In the genomic region with DNA sequence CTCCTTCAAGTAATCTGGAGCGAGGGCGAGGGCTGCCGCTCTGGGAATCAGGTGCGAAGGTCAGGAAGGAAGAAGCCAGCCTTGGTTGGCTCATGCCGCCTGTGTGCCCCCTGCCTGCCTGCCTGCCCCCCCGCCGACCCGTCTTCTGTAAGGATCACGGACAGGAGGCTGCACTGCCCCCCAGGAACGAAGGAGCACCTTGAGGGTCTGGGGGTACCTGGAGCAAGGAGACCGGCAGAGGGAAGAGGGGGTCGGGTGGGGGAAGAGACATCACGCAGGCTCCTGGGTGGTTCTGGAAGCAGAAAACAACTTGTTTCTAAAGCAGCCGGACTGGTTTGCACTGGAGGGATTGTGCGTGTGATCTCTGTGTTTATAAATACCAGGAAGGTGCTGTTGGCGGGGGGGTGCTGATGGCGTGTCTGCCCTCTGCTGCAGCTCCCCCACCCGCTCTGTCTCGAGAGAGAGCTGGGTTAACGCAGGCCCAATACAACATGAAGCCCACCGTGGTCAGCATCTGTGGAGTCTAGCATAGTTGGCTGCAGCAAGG, we compare ENCODE assay signal across 1 cellular context.
TF ChIP-seq lines count a peak whose summit lies in the region.

No MANE protein-coding gene starts in this region.

TF ChIP-seq in H1, 55 proteins besides CTCF, POLR2A, EP300 and RAD21 (continued from another document):
- TF ChIP-seq, protein P1, sequence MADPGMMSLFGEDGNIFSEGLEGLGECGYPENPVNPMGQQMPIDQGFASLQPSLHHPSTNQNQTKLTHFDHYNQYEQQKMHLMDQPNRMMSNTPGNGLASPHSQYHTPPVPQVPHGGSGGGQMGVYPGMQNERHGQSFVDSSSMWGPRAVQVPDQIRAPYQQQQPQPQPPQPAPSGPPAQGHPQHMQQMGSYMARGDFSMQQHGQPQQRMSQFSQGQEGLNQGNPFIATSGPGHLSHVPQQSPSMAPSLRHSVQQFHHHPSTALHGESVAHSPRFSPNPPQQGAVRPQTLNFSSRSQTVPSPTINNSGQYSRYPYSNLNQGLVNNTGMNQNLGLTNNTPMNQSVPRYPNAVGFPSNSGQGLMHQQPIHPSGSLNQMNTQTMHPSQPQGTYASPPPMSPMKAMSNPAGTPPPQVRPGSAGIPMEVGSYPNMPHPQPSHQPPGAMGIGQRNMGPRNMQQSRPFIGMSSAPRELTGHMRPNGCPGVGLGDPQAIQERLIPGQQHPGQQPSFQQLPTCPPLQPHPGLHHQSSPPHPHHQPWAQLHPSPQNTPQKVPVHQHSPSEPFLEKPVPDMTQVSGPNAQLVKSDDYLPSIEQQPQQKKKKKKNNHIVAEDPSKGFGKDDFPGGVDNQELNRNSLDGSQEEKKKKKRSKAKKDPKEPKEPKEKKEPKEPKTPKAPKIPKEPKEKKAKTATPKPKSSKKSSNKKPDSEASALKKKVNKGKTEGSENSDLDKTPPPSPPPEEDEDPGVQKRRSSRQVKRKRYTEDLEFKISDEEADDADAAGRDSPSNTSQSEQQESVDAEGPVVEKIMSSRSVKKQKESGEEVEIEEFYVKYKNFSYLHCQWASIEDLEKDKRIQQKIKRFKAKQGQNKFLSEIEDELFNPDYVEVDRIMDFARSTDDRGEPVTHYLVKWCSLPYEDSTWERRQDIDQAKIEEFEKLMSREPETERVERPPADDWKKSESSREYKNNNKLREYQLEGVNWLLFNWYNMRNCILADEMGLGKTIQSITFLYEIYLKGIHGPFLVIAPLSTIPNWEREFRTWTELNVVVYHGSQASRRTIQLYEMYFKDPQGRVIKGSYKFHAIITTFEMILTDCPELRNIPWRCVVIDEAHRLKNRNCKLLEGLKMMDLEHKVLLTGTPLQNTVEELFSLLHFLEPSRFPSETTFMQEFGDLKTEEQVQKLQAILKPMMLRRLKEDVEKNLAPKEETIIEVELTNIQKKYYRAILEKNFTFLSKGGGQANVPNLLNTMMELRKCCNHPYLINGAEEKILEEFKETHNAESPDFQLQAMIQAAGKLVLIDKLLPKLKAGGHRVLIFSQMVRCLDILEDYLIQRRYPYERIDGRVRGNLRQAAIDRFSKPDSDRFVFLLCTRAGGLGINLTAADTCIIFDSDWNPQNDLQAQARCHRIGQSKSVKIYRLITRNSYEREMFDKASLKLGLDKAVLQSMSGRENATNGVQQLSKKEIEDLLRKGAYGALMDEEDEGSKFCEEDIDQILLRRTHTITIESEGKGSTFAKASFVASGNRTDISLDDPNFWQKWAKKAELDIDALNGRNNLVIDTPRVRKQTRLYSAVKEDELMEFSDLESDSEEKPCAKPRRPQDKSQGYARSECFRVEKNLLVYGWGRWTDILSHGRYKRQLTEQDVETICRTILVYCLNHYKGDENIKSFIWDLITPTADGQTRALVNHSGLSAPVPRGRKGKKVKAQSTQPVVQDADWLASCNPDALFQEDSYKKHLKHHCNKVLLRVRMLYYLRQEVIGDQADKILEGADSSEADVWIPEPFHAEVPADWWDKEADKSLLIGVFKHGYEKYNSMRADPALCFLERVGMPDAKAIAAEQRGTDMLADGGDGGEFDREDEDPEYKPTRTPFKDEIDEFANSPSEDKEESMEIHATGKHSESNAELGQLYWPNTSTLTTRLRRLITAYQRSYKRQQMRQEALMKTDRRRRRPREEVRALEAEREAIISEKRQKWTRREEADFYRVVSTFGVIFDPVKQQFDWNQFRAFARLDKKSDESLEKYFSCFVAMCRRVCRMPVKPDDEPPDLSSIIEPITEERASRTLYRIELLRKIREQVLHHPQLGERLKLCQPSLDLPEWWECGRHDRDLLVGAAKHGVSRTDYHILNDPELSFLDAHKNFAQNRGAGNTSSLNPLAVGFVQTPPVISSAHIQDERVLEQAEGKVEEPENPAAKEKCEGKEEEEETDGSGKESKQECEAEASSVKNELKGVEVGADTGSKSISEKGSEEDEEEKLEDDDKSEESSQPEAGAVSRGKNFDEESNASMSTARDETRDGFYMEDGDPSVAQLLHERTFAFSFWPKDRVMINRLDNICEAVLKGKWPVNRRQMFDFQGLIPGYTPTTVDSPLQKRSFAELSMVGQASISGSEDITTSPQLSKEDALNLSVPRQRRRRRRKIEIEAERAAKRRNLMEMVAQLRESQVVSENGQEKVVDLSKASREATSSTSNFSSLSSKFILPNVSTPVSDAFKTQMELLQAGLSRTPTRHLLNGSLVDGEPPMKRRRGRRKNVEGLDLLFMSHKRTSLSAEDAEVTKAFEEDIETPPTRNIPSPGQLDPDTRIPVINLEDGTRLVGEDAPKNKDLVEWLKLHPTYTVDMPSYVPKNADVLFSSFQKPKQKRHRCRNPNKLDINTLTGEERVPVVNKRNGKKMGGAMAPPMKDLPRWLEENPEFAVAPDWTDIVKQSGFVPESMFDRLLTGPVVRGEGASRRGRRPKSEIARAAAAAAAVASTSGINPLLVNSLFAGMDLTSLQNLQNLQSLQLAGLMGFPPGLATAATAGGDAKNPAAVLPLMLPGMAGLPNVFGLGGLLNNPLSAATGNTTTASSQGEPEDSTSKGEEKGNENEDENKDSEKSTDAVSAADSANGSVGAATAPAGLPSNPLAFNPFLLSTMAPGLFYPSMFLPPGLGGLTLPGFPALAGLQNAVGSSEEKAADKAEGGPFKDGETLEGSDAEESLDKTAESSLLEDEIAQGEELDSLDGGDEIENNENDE (IDR thresholded peaks at IDR 0.05; ENCODE audit: insufficient replicate concordance, low read length), result no peak
- TF ChIP-seq ZNF274 (IDR thresholded peaks at IDR 0.05; ENCODE audit: borderline replicate concordance, extremely low read depth, low read length) (no peak), KDM4A (IDR thresholded peaks at IDR 0.05; ENCODE audit: low read depth, low read length, severe bottlenecking) (no peak), FOSL1 (IDR thresholded peaks at IDR 0.05; ENCODE audit: insufficient read depth, low read depth, low read length) (no peak)
TF ChIP-seq in H1: peak in this region for 0.
